ENCODE assay signal across 22 cellular contexts in the genomic region with DNA sequence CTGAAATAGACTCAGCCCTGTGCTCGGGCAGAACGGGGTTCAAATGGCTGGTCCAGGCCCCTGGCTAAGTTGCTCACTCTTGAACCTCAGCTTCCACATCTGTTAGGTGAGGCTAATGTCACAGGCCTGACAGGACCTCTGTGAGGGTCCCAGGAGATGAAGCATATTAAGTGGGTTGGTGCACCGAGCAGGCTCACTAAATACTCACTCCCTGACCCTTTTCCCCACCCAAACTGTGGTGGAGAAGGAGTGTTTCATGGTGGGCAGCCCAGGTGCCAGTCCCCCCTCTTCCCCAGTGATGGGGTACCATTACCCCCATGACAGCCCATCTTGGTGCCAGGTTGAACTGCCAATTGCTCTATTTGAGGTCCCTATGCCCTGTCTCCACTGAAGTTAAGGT.
A peak's percentile ranks its signal among the peaks of the same experiment; 100 is the strongest.
DNase-seq lines count a peak whose midpoint lies in the region; ATAC-seq, FAIRE-seq and TF ChIP-seq lines count a peak whose summit lies in the region.
"Had no signal": no experiment of that assay in that cellular context is flagged by ENCODE, and none has a peak within 500 bp of the region (broad histone marks: within the 10 kb centered on the region; RNA-seq: fewer than 3 reads in every experiment).

No MANE protein-coding gene starts in this region.

- no peak for TF ChIP-seq RAD21 in H1 (IDR thresholded peaks at IDR 0.05 in 1 of 2, conservative IDR thresholded peaks at IDR 0.05 in 1 of 2; ENCODE audit: low read depth in 2 of 2, low read length in 2 of 2)

- no peak overlapping the region for H2BK5ac ChIP-seq in H1 (ENCODE audit: low read depth, low read length)

- H4K8ac ChIP-seq in H1 (ENCODE audit: extremely low read depth, insufficient read depth, low read length): no peak overlapping the region

- POLR2A ChIA-PET in H1 (lab: Charles Lee; ENCODE audit: partially characterized antibody): no interaction called here
- POLR2A ChIA-PET in CD8-positive, alpha-beta T cell (lab: Charles Lee): no interaction called here

- H3K4me2 ChIP-seq in H1 (ENCODE audit: insufficient read depth in 1 of 2, low read depth in 2 of 2, low read length in 2 of 2): no peak overlapping the region
- H3K4me2 ChIP-seq: A549, BLaER1 had no signal

- H3K27ac Mint-ChIP-seq in CD8-positive, alpha-beta T cell: no peak overlapping the region
- H3K27ac Mint-ChIP-seq: CD4-positive, CD25-positive, alpha-beta regulatory T cell; CD8-positive, alpha-beta memory T cell had no signal

- no peak overlapping the region for H4K5ac ChIP-seq in H1 (ENCODE audit: insufficient read length, low read depth, low read length)

- FAIRE-seq in H1 (lab: Jason Lieb, UNC): no peak
- FAIRE-seq: A549, D721Med, GM12878, GM19239 had no signal

- H3K56ac ChIP-seq in H1 (replicated peaks; ENCODE audit: insufficient read length, low read depth, low read length): no peak overlapping the region

- H4K91ac ChIP-seq in H1 (replicated peaks; ENCODE audit: insufficient read length, low read length): peak overlapping the region; percentile 0

- H3K27ac ChIP-seq in H1 (ENCODE audit: low read depth, low read length) (no peak overlapping the region), upper lobe of left lung (no peak overlapping the region), testis (no peak overlapping the region)
- H3K27ac ChIP-seq in CD8-positive, alpha-beta T cell (ENCODE audit: low read depth, low read length): no peak overlapping the region
- H3K27ac ChIP-seq: A549, BLaER1, C4-2B, GM23248 had no signal

- peak overlapping the region; percentile 44; the same call in 1 of the 2 replicates for H2AK5ac ChIP-seq in H1 (ENCODE audit: low read depth, low read length)

- no peak for TF ChIP-seq EP300 in H1 (IDR thresholded peaks at IDR 0.05; ENCODE audit: borderline replicate concordance in 1 of 2, low read depth in 2 of 2, low read length in 2 of 2)
- TF ChIP-seq EP300 in upper lobe of left lung (IDR thresholded peaks at IDR 0.05): no peak

- H3K23ac ChIP-seq in H1 (ENCODE audit: insufficient read length): no peak overlapping the region

- H3K4me3 ChIP-seq in H1 (ENCODE audit: extremely low read depth in 1 of 4, insufficient read depth in 2 of 4, low read depth in 3 of 4, low read length in 4 of 4) (no peak overlapping the region), upper lobe of left lung (no peak overlapping the region), testis (no peak overlapping the region)
- H3K4me3 ChIP-seq in CD8-positive, alpha-beta T cell (ENCODE audit: low read depth, low read length): no peak overlapping the region
- H3K4me3 ChIP-seq: A549, BLaER1, GM12878, GM23248 had no signal

- ATAC-seq in Right ventricle myocardium superior (ENCODE audit: poor library complexity) (peak; percentile 15), left ventricle myocardium superior (no peak), upper lobe of left lung (ENCODE audit: low FRiP score in 2 of 2) (peak; percentile 8 to 44)
- ATAC-seq in CD8-positive, alpha-beta T cell: no peak
- ATAC-seq: A549, GM12878, HCT116 had no signal

- H3K9me3 ChIP-seq in H1 (ENCODE audit: insufficient read depth in 2 of 2, low read depth in 1 of 2, low read length in 1 of 2) (no peaks in the 10 kb centered on the region), upper lobe of left lung (no peaks in the 10 kb centered on the region), testis (no peaks in the 10 kb centered on the region)
- no peaks in the 10 kb centered on the region for H3K9me3 ChIP-seq in CD8-positive, alpha-beta T cell (ENCODE audit: low read length)
- H3K9me3 ChIP-seq: A549, BLaER1 had no signal

- H2BK120ac ChIP-seq in H1 (replicated peaks; ENCODE audit: low read depth, low read length): no peak overlapping the region

- no peak overlapping the region for H3K4ac ChIP-seq in H1 (replicated peaks; ENCODE audit: insufficient read length, low read depth, low read length)

- H3K27me3 Mint-ChIP-seq in CD8-positive, alpha-beta T cell (ENCODE audit: low read depth): no peaks in the 10 kb centered on the region
- H3K27me3 Mint-ChIP-seq: CD8-positive, alpha-beta memory T cell had no signal

- 83% methylated on average over 3 of the region's 3 CpGs; no CpG with 5 or more reads in 1 of the 2 experiments for WGBS in H1 (ENCODE audit: extremely low coverage in 1 of 2, insufficient coverage in 1 of 2, insufficient read length in 1 of 2, insufficient replicate concordance in 2 of 2, low coverage in 1 of 2, low lambda C conversion rate in 2 of 2, missing lambda C conversion rate in 1 of 2), 2 experiments
- WGBS in upper lobe of left lung, 2 donors: 80 to 86% methylated on average over 2 to 3 of the region's 3 CpGs
- WGBS in testis, 2 donors: 88 to 94% methylated on average over 3 of the region's 3 CpGs

- intact Hi-C loops in Right ventricle myocardium superior (cut with DNase I) (no loop called here), left ventricle myocardium superior (cut with micrococcal nuclease) (no loop called here), testis (cut with DNase I; ENCODE audit: low total_unique reads) (no loop called here)
- intact Hi-C loops in CD8-positive, alpha-beta T cell (cut with DNase I, micrococcal nuclease): no loop called here

- DNase-seq in Right ventricle myocardium superior (no peak), left ventricle myocardium superior (no peak), H1 (ENCODE audit: low read depth in 1 of 2, low spot score in 2 of 2) (no peak), upper lobe of left lung (no peak), testis (no peak)
- DNase-seq in CD8-positive, alpha-beta T cell: no peak
- DNase-seq: 8988T; ACHN; CD4-positive, CD25-positive, alpha-beta regulatory T cell; CD8-positive, alpha-beta memory T cell; DMS 273 treated with DMSO at 0.1 percent for 48 hours; EL; GDM1; GM23248; H9 had no signal

- no peak for TF ChIP-seq CTCF in H1 (IDR thresholded peaks at IDR 0.05; ENCODE audit: control extremely low read depth in 1 of 3, insufficient read depth in 1 of 3, low read depth in 1 of 3, low read length in 3 of 3)
- TF ChIP-seq CTCF in upper lobe of left lung (IDR thresholded peaks at IDR 0.05): no peak
- TF ChIP-seq CTCF in CD8-positive, alpha-beta T cell (IDR thresholded peaks at IDR 0.05): no peak
- TF ChIP-seq CTCF in testis (IDR thresholded peaks at IDR 0.05): no peak

- no peaks in the 10 kb centered on the region for H3K79me1 ChIP-seq in H1 (ENCODE audit: low read depth, low read length)

- no peak overlapping the region for H2BK15ac ChIP-seq in H1 (ENCODE audit: low read length)

- H3K4me1 Mint-ChIP-seq in CD8-positive, alpha-beta T cell (ENCODE audit: low read depth): no peaks in the 10 kb centered on the region
- H3K4me1 Mint-ChIP-seq: CD4-positive, CD25-positive, alpha-beta regulatory T cell; CD8-positive, alpha-beta memory T cell had no signal

- no peak overlapping the region for H2AFZ ChIP-seq in H1 (ENCODE audit: low read length)
- H2AFZ ChIP-seq: GM23248 had no signal

- no peak overlapping the region for H3K14ac ChIP-seq in H1 (ENCODE audit: insufficient read length)

- H4K20me1 ChIP-seq in H1 (replicated peaks in 1 of 2; ENCODE audit: control insufficient read depth in 1 of 2, insufficient read depth in 2 of 2, low read length in 2 of 2): no peaks in the 10 kb centered on the region
- H4K20me1 ChIP-seq: BLaER1 had no signal

- CTCF ChIA-PET in H1 (lab: Charles Lee; ENCODE audit: partially characterized antibody): interaction anchor here (1.0 to 1.3 kb wide), 2 partner anchors 23 to 287 kb away, joined by 3 to 6 read pairs; a partner anchor contains a TSS
- CTCF ChIA-PET in CD8-positive, alpha-beta T cell (lab: Charles Lee): no interaction called here

- H3K36me3 ChIP-seq in H1 (ENCODE audit: control insufficient read depth in 2 of 4, insufficient read depth in 4 of 4, low read length in 3 of 4) (no peaks in the 10 kb centered on the region), upper lobe of left lung (no peaks in the 10 kb centered on the region), testis (ENCODE audit: low read depth, missing control alignments) (no peaks in the 10 kb centered on the region)
- H3K36me3 ChIP-seq in CD8-positive, alpha-beta T cell (ENCODE audit: insufficient read depth, low read length): no peaks in the 10 kb centered on the region
- H3K36me3 ChIP-seq: BLaER1 had no signal

- TF ChIP-seq POLR2A in H1 (IDR thresholded peaks at IDR 0.05; ENCODE audit: control extremely low read depth in 1 of 2, low read depth in 2 of 2, low read length in 2 of 2) (no peak), upper lobe of left lung (IDR thresholded peaks at IDR 0.05) (no peak), testis (IDR thresholded peaks at IDR 0.05) (no peak)

- no peak overlapping the region; the same call in 1 of the 2 replicates for H2BK20ac ChIP-seq in H1 (ENCODE audit: low read length)

- H3K79me2 ChIP-seq in H1 (ENCODE audit: control insufficient read depth in 1 of 2, insufficient read depth in 2 of 2, low read length in 2 of 2): no peaks in the 10 kb centered on the region

- no peaks in the 10 kb centered on the region for H3K9me3 Mint-ChIP-seq in CD8-positive, alpha-beta T cell

- H3K27me3 ChIP-seq in H1 (replicated peaks in 1 of 4; ENCODE audit: control insufficient read depth in 3 of 4, extremely low read depth in 1 of 4, insufficient read depth in 3 of 4, low read length in 3 of 4) (no peaks in the 10 kb centered on the region), upper lobe of left lung (no peaks in the 10 kb centered on the region), testis (no peaks in the 10 kb centered on the region)
- H3K27me3 ChIP-seq in CD8-positive, alpha-beta T cell (ENCODE audit: insufficient read depth, low read length): no peaks in the 10 kb centered on the region
- H3K27me3 ChIP-seq: BLaER1 had no signal

- no peaks in the 10 kb centered on the region for H3K23me2 ChIP-seq in H1 (ENCODE audit: low read depth, low read length)

- peaks cover 2 to 17% (median 12%) of the 10 kb centered on the region in 4 experiments; a peak in 6 of 7 replicates for H3K4me1 ChIP-seq in H1 (replicated peaks in 1 of 4; ENCODE audit: control insufficient read depth in 3 of 4, insufficient read depth in 4 of 4, low read length in 3 of 4)
- H3K4me1 ChIP-seq in upper lobe of left lung: no peaks in the 10 kb centered on the region
- H3K4me1 ChIP-seq in CD8-positive, alpha-beta T cell (ENCODE audit: insufficient read depth, low read length): no peaks in the 10 kb centered on the region
- no peaks in the 10 kb centered on the region for H3K4me1 ChIP-seq in testis
- H3K4me1 ChIP-seq: A549 had no signal

- H3K36me3 Mint-ChIP-seq in CD8-positive, alpha-beta T cell: no peaks in the 10 kb centered on the region
- H3K36me3 Mint-ChIP-seq: CD4-positive, CD25-positive, alpha-beta regulatory T cell; CD8-positive, alpha-beta memory T cell had no signal

- H3K9ac ChIP-seq in H1 (replicated peaks in 1 of 4; ENCODE audit: extremely low read depth in 1 of 4, low read depth in 3 of 4, low read length in 3 of 4): no peak overlapping the region
- H3K9ac ChIP-seq: BLaER1, GM23248 had no signal

- H3K4me3 Mint-ChIP-seq in CD8-positive, alpha-beta T cell: no peak overlapping the region
- H3K4me3 Mint-ChIP-seq: CD4-positive, CD25-positive, alpha-beta regulatory T cell; CD8-positive, alpha-beta memory T cell had no signal

- no peak overlapping the region for H3K18ac ChIP-seq in H1 (ENCODE audit: extremely low read depth, low read length)

- peak overlapping the region; percentile 75; the same call in 1 of the 2 replicates for H2BK12ac ChIP-seq in H1 (ENCODE audit: low read depth, low read length)

TF ChIP-seq in H1, 55 proteins besides CTCF, POLR2A, EP300 and RAD21 (continues in another document):
- TF ChIP-seq GABPA (IDR thresholded peaks at IDR 0.05; ENCODE audit: borderline replicate concordance, insufficient read depth, low read length) (no peak), TCF12 (IDR thresholded peaks at IDR 0.05; ENCODE audit: low read depth, low read length) (no peak)

Comparison
In these comparisons a context has a peak if more than half of its experiments do, and no peak if none do; other contexts are left out.
1. ATAC-seq: peak in Right ventricle myocardium superior (single experiment) and upper lobe of left lung (2 of 2); none in left ventricle myocardium superior (single experiment) and CD8-positive, alpha-beta T cell (single experiment).